14 cellular contexts compared by ENCODE assay signal in genomic region chr1:158067651-158068050, GRCh38.
A peak's percentile ranks its signal among the peaks of the same experiment; 100 is the strongest.
DNase-seq lines count a peak whose midpoint lies in the region; ATAC-seq and TF ChIP-seq lines count a peak whose summit lies in the region.
"Had no signal": no experiment of that assay in that cellular context is flagged by ENCODE, and none has a peak within 500 bp of the region (broad histone marks: within the 10 kb centered on the region; RNA-seq: fewer than 3 reads in every experiment).

No MANE protein-coding gene starts in this region.

- peaks cover 97% of the 10 kb centered on the region for H3K4me1 Mint-ChIP-seq in nephron progenitor cell
- no peaks in the 10 kb centered on the region for H3K4me1 Mint-ChIP-seq in activated CD4-positive, alpha-beta T cell treated with anti-CD3 and anti-CD28 coated beads for 36 hours
- H3K4me1 Mint-ChIP-seq: stimulated activated naive B cell treated with anti-CD40 and anti-IgM and Interleukin-4, amounts not matched to agents 10 μg/mL and 1 μg/mL and 100 μg/mL, for 72 hours had no signal

- no peaks in the 10 kb centered on the region for H3K27me3 Mint-ChIP-seq in nephron progenitor cell (ENCODE audit: low read depth, poor library complexity)
- peaks cover 12% of the 10 kb centered on the region for H3K27me3 Mint-ChIP-seq in activated CD4-positive, alpha-beta T cell treated with anti-CD3 and anti-CD28 coated beads for 36 hours

- H3K27ac Mint-ChIP-seq in nephron progenitor cell, result peak overlapping the region; percentile 70
- no peak overlapping the region for H3K27ac Mint-ChIP-seq in activated CD4-positive, alpha-beta T cell treated with anti-CD3 and anti-CD28 coated beads for 36 hours
- H3K27ac Mint-ChIP-seq: stimulated activated naive B cell treated with anti-CD40 and anti-IgM and Interleukin-4, amounts not matched to agents 10 μg/mL and 1 μg/mL and 100 μg/mL, for 72 hours had no signal

- H3K4me3 Mint-ChIP-seq in nephron progenitor cell, result no peak overlapping the region
- no peak overlapping the region for H3K4me3 Mint-ChIP-seq in activated CD4-positive, alpha-beta T cell treated with anti-CD3 and anti-CD28 coated beads for 36 hours
- H3K4me3 Mint-ChIP-seq: stimulated activated naive B cell treated with anti-CD40 and anti-IgM and Interleukin-4, amounts not matched to agents 10 μg/mL and 1 μg/mL and 100 μg/mL, for 72 hours had no signal

- no peaks in the 10 kb centered on the region for H3K9me3 Mint-ChIP-seq in nephron progenitor cell
- H3K9me3 Mint-ChIP-seq in activated CD4-positive, alpha-beta T cell treated with anti-CD3 and anti-CD28 coated beads for 36 hours (ENCODE audit: low read depth), result no peaks in the 10 kb centered on the region
- H3K9me3 Mint-ChIP-seq: stimulated activated naive B cell treated with anti-CD40 and anti-IgM and Interleukin-4, amounts not matched to agents 10 μg/mL and 1 μg/mL and 100 μg/mL, for 72 hours had no signal

- peak overlapping the region in 1 of 5 donors; percentile 17 for H3K27ac ChIP-seq in stomach
- H3K27ac ChIP-seq: PC-9 had no signal

- TF ChIP-seq CTCF in AG10803 (conservative IDR thresholded peaks at IDR 0.05; ENCODE audit: low read length) (no peak), fibroblast of the aortic adventitia (IDR thresholded peaks at IDR 0.05; ENCODE audit: insufficient read depth, low read length) (no peak), nephron progenitor cell (IDR thresholded peaks at IDR 0.05) (no peak), stomach (IDR thresholded peaks at IDR 0.05) (no peak)

- H3K36me3 ChIP-seq in stomach, result no peaks in the 10 kb centered on the region

- H3K4me1 ChIP-seq in stomach, result peaks cover 4 to 47% (median 24%) of the 10 kb centered on the region in 4 donors

- ATAC-seq in SK-N-SH treated with all-trans-retinoic acid at 6 μM for 48 hours, result peak; percentile 74
- no peak for ATAC-seq in activated CD4-positive, alpha-beta T cell treated with anti-CD3 and anti-CD28 coated beads for 36 hours
- ATAC-seq: stimulated activated naive B cell treated with anti-CD40 and anti-IgM and Interleukin-4, amounts not matched to agents 10 μg/mL and 1 μg/mL and 100 μg/mL, for 72 hours had no signal

- no peaks in the 10 kb centered on the region for H3K9me3 ChIP-seq in stomach

- DNase-seq in AG10803 (ENCODE audit: low read depth) (peak; percentile 77), fibroblast of the aortic adventitia (ENCODE audit: low read depth) (peak; percentile 58), nephron progenitor cell (no peak), stomach (no peak), SIG-M5 (lab: John Stamatoyannopoulos, UW) (no peak), Kasumi-1 (lab: John Stamatoyannopoulos, UW) (no peak)
- no peak for DNase-seq in activated CD4-positive, alpha-beta T cell treated with anti-CD3 and anti-CD28 coated beads for 36 hours
- DNase-seq: AML-193; cortex of kidney; MM.1S; PC-9; stimulated activated naive B cell treated with anti-CD40 and anti-IgM and Interleukin-4, amounts not matched to agents 10 μg/mL and 1 μg/mL and 100 μg/mL, for 72 hours; T-helper 9 cell had no signal

- peaks cover 33% of the 10 kb centered on the region for H3K36me3 Mint-ChIP-seq in nephron progenitor cell (ENCODE audit: low read depth)
- no peaks in the 10 kb centered on the region for H3K36me3 Mint-ChIP-seq in activated CD4-positive, alpha-beta T cell treated with anti-CD3 and anti-CD28 coated beads for 36 hours (ENCODE audit: low read depth)
- H3K36me3 Mint-ChIP-seq: stimulated activated naive B cell treated with anti-CD40 and anti-IgM and Interleukin-4, amounts not matched to agents 10 μg/mL and 1 μg/mL and 100 μg/mL, for 72 hours had no signal

- no peak for TF ChIP-seq EP300 in stomach (IDR thresholded peaks at IDR 0.05)

- POLR2A ChIA-PET in activated CD4-positive, alpha-beta T cell treated with anti-CD3 and anti-CD28 coated beads for 36 hours (lab: Charles Lee), result no interaction called here

- H3K4me3 ChIP-seq in AG10803 (ENCODE audit: low read length) (no peak overlapping the region), fibroblast of the aortic adventitia (ENCODE audit: low read depth, low read length) (no peak overlapping the region), stomach (no peak overlapping the region)
- H3K4me3 ChIP-seq: PC-9 had no signal

- intact Hi-C loops in stomach (cut with DNase I; ENCODE audit: low total_unique reads), result no loop called here
- intact Hi-C loops in activated CD4-positive, alpha-beta T cell treated with anti-CD3 and anti-CD28 coated beads for 36 hours (cut with DNase I, micrococcal nuclease), result no loop called here

- WGBS in stomach, 5 donors, result 36 to 74% (median 67%) methylated on average over 5 to 6 of the region's 6 CpGs

- H3K27me3 ChIP-seq in stomach, result no peaks in the 10 kb centered on the region

- no peak for TF ChIP-seq POLR2A in stomach (IDR thresholded peaks at IDR 0.05)

- CTCF ChIA-PET in activated CD4-positive, alpha-beta T cell treated with anti-CD3 and anti-CD28 coated beads for 36 hours (lab: Charles Lee), result no interaction called here

TF ChIP-seq in SK-N-SH treated with all-trans-retinoic acid at 6 μM for 48 hours, 23 proteins besides CTCF, POLR2A, EP300 and RAD21:
- TF ChIP-seq GLIS3 (CRISPR knock-in tag; IDR thresholded peaks at IDR 0.05), result no peak
- TF ChIP-seq ARNTL (CRISPR knock-in tag; IDR thresholded peaks at IDR 0.05; ENCODE audit: borderline replicate concordance, low read depth), result no peak
- no peak for TF ChIP-seq CSRNP3 (CRISPR knock-in tag; IDR thresholded peaks at IDR 0.05)
- no peak for TF ChIP-seq RARB (CRISPR knock-in tag; IDR thresholded peaks at IDR 0.05)
- no peak for TF ChIP-seq CREB5 (CRISPR knock-in tag; IDR thresholded peaks at IDR 0.05; ENCODE audit: low read depth)
- no peak for TF ChIP-seq OSR1 (CRISPR knock-in tag; IDR thresholded peaks at IDR 0.05)
- TF ChIP-seq ZNF70 (CRISPR knock-in tag; IDR thresholded peaks at IDR 0.05), result no peak
- no peak for TF ChIP-seq PATZ1 (CRISPR knock-in tag; IDR thresholded peaks at IDR 0.05; ENCODE audit: borderline replicate concordance)
- no peak for TF ChIP-seq TOX (CRISPR knock-in tag; IDR thresholded peaks at IDR 0.05; ENCODE audit: borderline replicate concordance)
- no peak for TF ChIP-seq ESRRG (CRISPR knock-in tag; IDR thresholded peaks at IDR 0.05)
- TF ChIP-seq ZFP30 (CRISPR knock-in tag; IDR thresholded peaks at IDR 0.05), result no peak
- TF ChIP-seq SNAI2 (CRISPR knock-in tag; IDR thresholded peaks at IDR 0.05), result no peak
- no peak for TF ChIP-seq ZNF8 (CRISPR knock-in tag; IDR thresholded peaks at IDR 0.05)
- TF ChIP-seq ZFP3 (CRISPR knock-in tag; IDR thresholded peaks at IDR 0.05), result no peak
- TF ChIP-seq TCF4 (CRISPR knock-in tag; IDR thresholded peaks at IDR 0.05; ENCODE audit: borderline replicate concordance), result no peak

Comparison
In these comparisons a context has a peak if more than half of its experiments do, and no peak if none do; other contexts are left out.
1. DNase-seq: peak in AG10803 (single experiment) and fibroblast of the aortic adventitia (single experiment); none in nephron progenitor cell (single experiment), stomach (single experiment), SIG-M5 (single experiment), Kasumi-1 (0 of 2) and activated CD4-positive, alpha-beta T cell treated with anti-CD3 and anti-CD28 coated beads for 36 hours (single experiment).